8 cellular contexts compared by ENCODE assay signal in genomic region chr2:219552382-219553167, GRCh38. TPM values are rescaled to one million over a fixed set of nuclear protein-coding genes. Genes with fewer than 3 reads are reported as not detected.
DNase-seq lines count a peak whose midpoint lies in the region; ATAC-seq and TF ChIP-seq lines count a peak whose summit lies in the region.

No MANE protein-coding gene starts in this region.

- WGBS in iPS DF 6.9 (ENCODE audit: insufficient coverage, insufficient read length), result no CpG with 5 or more reads among the region's 99 CpGs

- DNase-seq in GM06990 (ENCODE audit: extremely low read depth, insufficient read length), result peak; percentile 86
- peak; percentile 90 for DNase-seq in HEK293T (ENCODE audit: extremely low spot score)
- peak; percentile 65 for DNase-seq in NCI-H1092 (lab: John Stamatoyannopoulos, UW)
- peak; percentile 92 for DNase-seq in T1000 (lab: John Stamatoyannopoulos, UW)
- DNase-seq in astrocyte of the spinal cord (ENCODE audit: low read depth, low spot score), result peak; percentile 78
- no peak for DNase-seq in iPS DF 6.9 (ENCODE audit: low read depth, low spot score)
- peak; percentile 94 for DNase-seq in sciatic nerve (ENCODE audit: low spot score)
- no peak for DNase-seq in HT-29 (ENCODE audit: low spot score)

- H3K36me3 ChIP-seq in GM06990 (ENCODE audit: control insufficient read depth, insufficient read depth, low read length) (no peaks in the 10 kb centered on the region), iPS DF 6.9 (ENCODE audit: control insufficient read depth, insufficient read depth, low read length) (peaks cover 7% of the 10 kb centered on the region; the same call in 1 of the 2 replicates)

- in situ Hi-C loops in astrocyte of the spinal cord (cut with HindIII; ENCODE audit: low sequenced_read_pairs), result no loop called here

- peak; percentile 92 for ATAC-seq in sciatic nerve

- H3K4me3 ChIP-seq in GM06990 (replicated peaks; ENCODE audit: low read depth, low read length) (peak overlapping the region; percentile 59), astrocyte of the spinal cord (ENCODE audit: low read depth, low read length) (peak overlapping the region; percentile 44), iPS DF 6.9 (ENCODE audit: low read length) (peak overlapping the region; percentile 65; the same call in 1 of the 2 replicates)

- CTCF ChIA-PET in HEK293T (lab: Yijun Ruan, JAX), result interaction anchor here (0.6 to 1.3 kb wide), 3 partner anchors 11 to 89 kb away, joined by 3 to 6 read pairs (median 4); a partner anchor contains a TSS

- H3K4me1 ChIP-seq in iPS DF 6.9 (ENCODE audit: control insufficient read depth, insufficient read depth, low read length), result 0 out of 2 replicates have a peak, but pooled peaks cover 4% of the 10 kb centered on the region

- no peaks in the 10 kb centered on the region for H3K9me3 ChIP-seq in iPS DF 6.9 (ENCODE audit: control insufficient read depth, insufficient read depth, low read length)

- POLR2A ChIA-PET in HEK293T (lab: Yijun Ruan, JAX), result interaction anchor here (1.2 to 1.9 kb wide), 4 partner anchors 8 to 132 kb away, joined by 4 to 7 read pairs (median 6); partner anchors contain the start of gene STK11IP

- TF ChIP-seq CTCF in GM06990 (IDR thresholded peaks at IDR 0.05; ENCODE audit: insufficient read depth, low read length, poor library complexity, severe bottlenecking), result no peak
- no peak for TF ChIP-seq CTCF in astrocyte of the spinal cord (IDR thresholded peaks at IDR 0.05; ENCODE audit: low read depth, low read length)

- no peak overlapping the region for H3K27ac ChIP-seq in iPS DF 6.9 (ENCODE audit: low read length)

- intact Hi-C loops in sciatic nerve (cut with DNase I), result no loop called here

- H3K27me3 ChIP-seq in GM06990 (replicated peaks; ENCODE audit: control insufficient read depth, insufficient read depth, low read length) (peaks cover 2% of the 10 kb centered on the region), iPS DF 6.9 (ENCODE audit: control insufficient read depth, insufficient read depth, low read length) (no peaks in the 10 kb centered on the region; the same call in 1 of the 2 replicates)

TF ChIP-seq in HEK293T, 16 proteins besides CTCF, POLR2A, EP300 and RAD21:
- TF ChIP-seq HDGF (IDR thresholded peaks at IDR 0.05; ENCODE audit: borderline replicate concordance), result no peak
- no peak for TF ChIP-seq FOXA1 (IDR thresholded peaks at IDR 0.05)
- no peak for TF ChIP-seq BHLHE40 (IDR thresholded peaks at IDR 0.05; ENCODE audit: borderline replicate concordance)
- TF ChIP-seq L3MBTL2 (conservative IDR thresholded peaks at IDR 0.05), result peak; percentile 40; the same call in 1 of the 2 replicates
- no peak for TF ChIP-seq LEF1 (IDR thresholded peaks at IDR 0.05; ENCODE audit: borderline replicate concordance)
- TF ChIP-seq PKNOX1 (IDR thresholded peaks at IDR 0.05), result no peak
- no peak for TF ChIP-seq TARDBP (IDR thresholded peaks at IDR 0.05)
- peak; percentile 88 for TF ChIP-seq SP1 (IDR thresholded peaks at IDR 0.05)
- TF ChIP-seq FOXK2 (IDR thresholded peaks at IDR 0.05), result no peak
TF ChIP-seq in HEK293T: peak in this region for 2.

RNA-seq across cellular contexts. Expression of gene TMEM198, which starts 8.7 kb away (rescaled TPM):
- 2.1 TPM for total RNA-seq in sciatic nerve
- total RNA-seq in HT-29 (2014; rRNA removed; shearing (Covaris generic)), result 5.2 and 5.6 TPM in 2 replicates

RNA-seq across cellular contexts. Expression of gene CHPF, which starts 9.0 kb away (rescaled TPM):
- total RNA-seq in sciatic nerve, result 33.4 TPM
- 70.1 and 75.4 TPM in 2 replicates for total RNA-seq in HT-29 (2014; rRNA removed; shearing (Covaris generic))

RNA-seq across cellular contexts. Expression of gene OBSL1, which starts 18.8 kb away (rescaled TPM):
- 85.2 TPM for total RNA-seq in sciatic nerve
- total RNA-seq in HT-29 (2014; rRNA removed; shearing (Covaris generic)), result 0.86 and 1.3 TPM in 2 replicates

RNA-seq across cellular contexts. Expression of gene INHA, which starts 19.5 kb away (rescaled TPM):
- 0.53 TPM for total RNA-seq in sciatic nerve
- not detected in 2 replicates for total RNA-seq in HT-29 (2014; rRNA removed; shearing (Covaris generic))

RNA-seq across cellular contexts. Expression of gene ASIC4, which starts 38.3 kb away (rescaled TPM):
- 0.31 TPM for total RNA-seq in sciatic nerve
- total RNA-seq in HT-29 (2014; rRNA removed; shearing (Covaris generic)), result 0.08 TPM in 1 of 2 replicates, not detected in the other

Comparison
In these comparisons a context has a peak if more than half of its experiments do, and no peak if none do; other contexts are left out.
1. DNase-seq: peak in GM06990 (single experiment), HEK293T (single experiment), NCI-H1092 (single experiment), T1000 (single experiment), astrocyte of the spinal cord (single experiment) and sciatic nerve (single experiment); none in iPS DF 6.9 (single experiment) and HT-29 (single experiment).
2. RNA of gene OBSL1, which starts 18.8 kb away (total RNA-seq): 85.2 TPM in sciatic nerve (single experiment); 0.86 to 1.3 TPM in HT-29; every median in the first group is over 10 times any median in the second.
3. Peak in every context shown above with its lines, with median percentiles within 50 percentile points of each other: H3K4me3 ChIP-seq.